ENCODE assay signal across 9 cellular contexts in the genomic region with DNA sequence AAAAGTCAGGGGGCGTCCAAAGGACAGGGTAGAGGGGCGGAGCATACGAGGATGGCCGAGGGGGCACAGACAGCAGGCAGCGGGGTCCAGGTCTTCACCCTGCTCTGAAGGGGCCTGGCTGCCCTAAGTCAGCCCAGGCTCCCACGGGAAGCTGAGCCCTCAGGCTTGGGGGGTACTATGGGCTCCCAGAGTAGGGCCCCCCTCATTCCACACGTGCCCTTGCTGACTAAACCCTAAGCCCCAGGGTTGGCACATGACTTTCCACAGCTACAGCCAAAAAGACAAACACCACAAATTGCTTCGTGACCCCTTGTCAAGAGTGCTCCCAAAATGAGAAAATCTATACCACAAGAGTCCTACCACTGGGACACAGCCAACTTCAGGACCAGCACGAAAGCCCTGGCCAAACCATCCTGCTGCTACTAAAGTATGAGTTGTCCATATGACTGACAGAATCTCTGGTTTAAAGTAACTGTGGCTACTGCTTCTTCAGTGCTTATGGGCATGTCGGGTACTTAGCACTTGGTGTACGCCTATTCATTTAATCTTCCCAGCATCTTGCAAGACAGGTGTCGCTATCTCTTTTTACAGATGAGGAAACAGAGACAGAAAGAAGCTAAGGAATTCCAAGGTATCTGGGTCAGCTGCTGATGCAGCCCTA.
DNase-seq lines count a peak whose midpoint lies in the region; ATAC-seq, FAIRE-seq and TF ChIP-seq lines count a peak whose summit lies in the region.
"Had no signal": no experiment of that assay in that cellular context is flagged by ENCODE, and none has a peak within 500 bp of the region (broad histone marks: within the 10 kb centered on the region; RNA-seq: fewer than 3 reads in every experiment).

No MANE protein-coding gene starts in this region.

- H3K4me3 Mint-ChIP-seq in CD8-positive, alpha-beta T cell: peak overlapping the region; percentile 62

- CTCF ChIA-PET in CD8-positive, alpha-beta T cell (lab: Charles Lee): interaction anchor here (1.0 kb wide), 2 partner anchors 10 to 19 kb away, joined by 3 read pairs; no protein-coding TSS in a partner anchor

- POLR2A ChIA-PET in CD8-positive, alpha-beta T cell (lab: Charles Lee): interaction anchor here (1.1 to 1.4 kb wide), 2 partner anchors 10 to 203 kb away, joined by 6 to 9 read pairs; a partner anchor contains a TSS

- peak overlapping the region in 1 of 2 donors; percentile 20 for H3K9ac ChIP-seq in mucosa of rectum (ENCODE audit: low read depth in 1 of 2, low read length in 2 of 2)

- no peak for FAIRE-seq in HTR-8/SVneo (lab: Jason Lieb, UNC)

- no peaks in the 10 kb centered on the region for H3K27me3 ChIP-seq in CD8-positive, alpha-beta T cell (ENCODE audit: insufficient read depth, low read length)
- no peaks in the 10 kb centered on the region for H3K27me3 ChIP-seq in mucosa of rectum (ENCODE audit: control insufficient read depth in 2 of 2, insufficient read depth in 2 of 2, low read length in 2 of 2)

- no peaks in the 10 kb centered on the region for H3K9me3 ChIP-seq in CD8-positive, alpha-beta T cell (ENCODE audit: low read length)
- H3K9me3 ChIP-seq in mucosa of rectum (ENCODE audit: control insufficient read depth in 2 of 2, low read length in 2 of 2): no peaks in the 10 kb centered on the region

- no peak for DNase-seq in CD8-positive, alpha-beta T cell
- DNase-seq in RPMI8226: peak; percentile 66
- no peak for DNase-seq in HuH-7.5 (ENCODE audit: low spot score)
- DNase-seq in NCI-H226: no peak
- DNase-seq in HTR-8/SVneo (ENCODE audit: insufficient read length, low spot score): no peak
- no peak for DNase-seq in NCI-H2081 treated with DMSO at 0.1 percent for 48 hours (lab: John Stamatoyannopoulos, UW)

- no peaks in the 10 kb centered on the region for H3K36me3 Mint-ChIP-seq in CD8-positive, alpha-beta T cell

- peak overlapping the region; percentile 89 for H3K27ac Mint-ChIP-seq in CD8-positive, alpha-beta T cell

- H3K27me3 Mint-ChIP-seq in CD8-positive, alpha-beta T cell (ENCODE audit: low read depth): no peaks in the 10 kb centered on the region

- peak; percentile 28 for ATAC-seq in CD8-positive, alpha-beta T cell
- ATAC-seq in GM21528 (IDR thresholded peaks at IDR 0.05; ENCODE audit: low FRiP score, unreplicated experiment): peak; percentile 15
- ATAC-seq: Panc1 had no signal

- peaks cover 70% of the 10 kb centered on the region for H3K4me1 Mint-ChIP-seq in CD8-positive, alpha-beta T cell (ENCODE audit: low read depth)

- no peak overlapping the region for H3K4me3 ChIP-seq in CD8-positive, alpha-beta T cell (ENCODE audit: low read depth, low read length)
- peak overlapping the region in 1 of 2 donors; percentile 42 for H3K4me3 ChIP-seq in mucosa of rectum (ENCODE audit: low read length in 2 of 2)

- intact Hi-C loops in CD8-positive, alpha-beta T cell (cut with DNase I, micrococcal nuclease): loop anchor here in 1 of 2 experiments (5.0 kb wide), 1 partner anchor 209 kb away; no protein-coding TSS in a partner anchor

- H3K4me1 ChIP-seq in CD8-positive, alpha-beta T cell (ENCODE audit: insufficient read depth, low read length): peaks cover 36% of the 10 kb centered on the region
- peaks cover 36 to 44% of the 10 kb centered on the region in 2 donors for H3K4me1 ChIP-seq in mucosa of rectum (ENCODE audit: control insufficient read depth in 2 of 2, insufficient read depth in 2 of 2, low read length in 2 of 2)

- no peak for TF ChIP-seq CTCF in CD8-positive, alpha-beta T cell (IDR thresholded peaks at IDR 0.05)

- H3K36me3 ChIP-seq in CD8-positive, alpha-beta T cell (ENCODE audit: insufficient read depth, low read length): no peaks in the 10 kb centered on the region
- no peaks in the 10 kb centered on the region for H3K36me3 ChIP-seq in mucosa of rectum (ENCODE audit: control insufficient read depth in 2 of 2, insufficient read depth in 2 of 2, low read length in 2 of 2)

- H3K27ac ChIP-seq in CD8-positive, alpha-beta T cell (ENCODE audit: low read depth, low read length): no peak overlapping the region
- H3K27ac ChIP-seq in mucosa of rectum (ENCODE audit: low read depth in 2 of 2, low read length in 2 of 2): peak overlapping the region; percentile 26 to 73

- no peaks in the 10 kb centered on the region for H3K9me3 Mint-ChIP-seq in CD8-positive, alpha-beta T cell
